In the genomic region with DNA sequence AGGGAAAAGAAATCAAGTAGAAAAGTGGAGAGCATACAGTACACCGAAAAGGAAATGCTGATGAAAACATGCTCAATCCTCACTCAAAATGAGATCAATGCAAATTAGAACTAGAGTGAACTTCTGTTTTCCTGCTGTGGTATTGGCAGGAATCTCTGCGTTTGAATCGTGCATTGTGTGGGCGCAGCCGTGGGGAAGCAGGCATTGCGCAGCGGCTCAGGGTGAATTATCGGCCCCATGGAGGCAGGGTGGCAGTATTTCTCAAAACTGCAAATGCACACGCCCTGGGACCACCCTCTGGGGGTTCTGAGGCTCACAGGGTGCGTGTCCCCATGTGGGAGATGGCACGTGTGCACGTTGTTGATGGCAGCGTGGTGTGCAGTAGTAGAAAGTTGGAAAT, we compare ENCODE assay signal across 1 cellular context.
TF ChIP-seq lines count a peak whose summit lies in the region.

No MANE protein-coding gene starts in this region.

TF ChIP-seq in GM23338, 12 proteins besides CTCF, POLR2A, EP300 and RAD21 (continued from another document):
- no peak for TF ChIP-seq EZH2 (IDR thresholded peaks at IDR 0.05; ENCODE audit: low read depth, unreplicated experiment)
TF ChIP-seq in GM23338: peak in this region for 0.
